ENCODE assay signal across 8 cellular contexts in genomic region chr14:54627325-54627717, GRCh38.
DNase-seq lines count a peak whose midpoint lies in the region; ATAC-seq and TF ChIP-seq lines count a peak whose summit lies in the region.

No MANE protein-coding gene starts in this region.

- H3K27me3 Mint-ChIP-seq in endodermal cell (ENCODE audit: insufficient read depth) = peaks cover 3% of the 10 kb centered on the region

- H3K4me3 Mint-ChIP-seq in endodermal cell = no peak overlapping the region

- H3K9me3 ChIP-seq in A673 (ENCODE audit: low read depth, low read length, poor library complexity, severe bottlenecking) = no peaks in the 10 kb centered on the region
- H3K9me3 ChIP-seq in endodermal cell (ENCODE audit: control insufficient read depth, low read length) = peaks cover 3% of the 10 kb centered on the region

- H3K27ac Mint-ChIP-seq in endodermal cell = peak overlapping the region; percentile 13

- POLR2A ChIA-PET in A673 (lab: Charles Lee; ENCODE audit: low non-redundant PET) = interaction anchor here (0.6 kb wide), 1 partner anchor 29 kb away, joined by 4 read pairs; no protein-coding TSS in a partner anchor

- TF ChIP-seq CTCF in A673 (conservative IDR thresholded peaks at IDR 0.05; ENCODE audit: low read depth, low read length) (no peak), endodermal cell (conservative IDR thresholded peaks at IDR 0.05) (no peak)

- H3K27ac ChIP-seq in A673 (ENCODE audit: low read depth, low read length, poor library complexity, severe bottlenecking) (peak overlapping the region; percentile 56), endodermal cell (ENCODE audit: low read depth, low read length) (peak overlapping the region; percentile 55)

- no peaks in the 10 kb centered on the region for H3K36me3 Mint-ChIP-seq in endodermal cell (ENCODE audit: low read depth)

- no peaks in the 10 kb centered on the region for H3K27me3 ChIP-seq in A673 (replicated peaks; ENCODE audit: insufficient read depth, low read depth, low read length, poor library complexity)
- no peaks in the 10 kb centered on the region for H3K27me3 ChIP-seq in endodermal cell (ENCODE audit: control insufficient read depth, insufficient read depth, low read length, poor library complexity, severe bottlenecking)

- 77% methylated on average over 4 to 6 of the region's 6 CpGs for WGBS in endodermal cell (ENCODE audit: insufficient coverage in 1 of 2, insufficient read length in 1 of 2), 2 experiments

- ATAC-seq in GM19467 (IDR thresholded peaks at IDR 0.05; ENCODE audit: unreplicated experiment) = peak; percentile 40
- peak; percentile 37 for ATAC-seq in HG03571 (IDR thresholded peaks at IDR 0.05; ENCODE audit: unreplicated experiment)

- H3K36me3 ChIP-seq in A673 (ENCODE audit: insufficient read depth, low read length, poor library complexity, severe bottlenecking) = no peaks in the 10 kb centered on the region
- H3K36me3 ChIP-seq in endodermal cell (ENCODE audit: control insufficient read depth, insufficient read depth, low read length) = no peaks in the 10 kb centered on the region

- peak overlapping the region; percentile 30 for H3K4me3 ChIP-seq in A673 (ENCODE audit: low read depth, low read length, poor library complexity, severe bottlenecking)
- H3K4me3 ChIP-seq in endodermal cell (ENCODE audit: low read length) = no peak overlapping the region

- H3K9ac ChIP-seq in endodermal cell (ENCODE audit: extremely low read depth, low read length, poor library complexity, severe bottlenecking) = no peak overlapping the region

- H3K4me1 ChIP-seq in A673 (ENCODE audit: insufficient read depth, low read length, poor library complexity, severe bottlenecking) = peaks cover 41% of the 10 kb centered on the region
- H3K4me1 ChIP-seq in endodermal cell (ENCODE audit: control insufficient read depth, insufficient read depth, low read length) = peaks cover 5% of the 10 kb centered on the region

- DNase-seq in A673 (ENCODE audit: low spot score) (no peak), endodermal cell (no peak), renal cortical epithelial cell (ENCODE audit: low read depth) (peak; percentile 27), NCI-H1436 (lab: John Stamatoyannopoulos, UW) (no peak), NCI-H2227 (lab: John Stamatoyannopoulos, UW; ENCODE audit: unreplicated experiment) (no peak)
- no peak for DNase-seq in activated CD4-positive, CD25-positive, alpha-beta regulatory T cell treated with anti-CD3 and anti-CD28 coated beads, Interleukin-2, amount 50 U/mL, for 72 hours

- H3K4me1 Mint-ChIP-seq in endodermal cell = peaks cover 33% of the 10 kb centered on the region

- CTCF ChIA-PET in A673 (lab: Charles Lee) = interaction anchor here (1.0 kb wide), 1 partner anchor 61 kb away, joined by 5 read pairs; the partner anchor contains the start of gene SAMD4A

- intact Hi-C loops in A673 (cut with micrococcal nuclease; ENCODE audit: unreplicated experiment) = no loop called here

- peaks cover 1% of the 10 kb centered on the region for H3K9me3 Mint-ChIP-seq in endodermal cell

- BruUV-seq in A673 (replicated peaks; lab: Mats Ljungman, UMichigan) = no TSS peak
